In the genomic region with DNA sequence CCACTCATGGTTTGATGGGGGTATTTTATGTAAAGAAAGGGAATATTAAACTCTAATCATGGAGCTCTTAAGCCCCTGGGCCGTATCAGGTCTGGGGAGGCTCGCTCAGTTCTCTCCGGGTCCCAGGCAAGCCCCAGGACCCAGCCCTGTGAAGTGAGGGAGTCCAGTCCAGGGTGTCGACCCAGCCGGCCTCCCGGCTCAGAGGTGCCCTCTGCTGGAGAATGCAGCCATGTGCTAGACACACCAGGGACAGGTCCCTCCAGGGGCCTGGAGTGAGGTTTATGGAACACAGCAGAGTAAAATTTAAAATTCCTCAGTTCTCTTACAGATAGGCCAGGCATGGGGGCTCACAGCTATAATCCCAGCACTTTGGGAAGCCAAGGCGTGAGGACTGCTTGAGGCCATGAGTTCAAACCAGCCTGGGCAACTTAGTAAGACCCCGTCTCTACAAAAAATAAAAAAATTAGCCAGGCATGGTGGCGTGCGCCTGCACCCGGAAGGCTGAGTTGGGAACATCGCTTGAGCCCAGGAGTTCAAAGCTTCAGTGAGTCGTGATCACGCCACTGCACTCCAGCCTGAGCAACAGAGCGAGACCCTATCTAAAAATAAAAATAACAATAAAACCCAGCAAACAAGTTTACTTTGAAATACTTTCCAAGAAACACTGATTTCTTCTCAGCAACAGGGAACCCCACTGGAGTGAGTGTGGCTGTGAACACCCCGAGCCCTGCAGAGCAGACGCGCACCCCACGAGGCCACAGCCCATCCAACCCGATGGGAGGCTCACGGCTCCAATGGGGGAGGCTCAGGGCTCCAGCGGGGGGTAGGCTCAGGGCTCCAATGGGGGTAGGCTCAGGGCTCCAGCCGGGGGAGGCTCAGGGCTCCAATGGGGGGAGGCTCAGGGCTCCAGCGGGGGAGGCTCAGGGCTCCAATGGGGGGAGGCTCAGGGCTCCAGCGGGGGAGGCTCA, we compare ENCODE assay signal across 1 cellular context.
TF ChIP-seq lines count a peak whose summit lies in the region.

No MANE protein-coding gene starts in this region.

TF ChIP-seq in SK-N-SH, 30 proteins besides CTCF, POLR2A, EP300 and RAD21 (continued from another document):
- TF ChIP-seq, protein P1, sequence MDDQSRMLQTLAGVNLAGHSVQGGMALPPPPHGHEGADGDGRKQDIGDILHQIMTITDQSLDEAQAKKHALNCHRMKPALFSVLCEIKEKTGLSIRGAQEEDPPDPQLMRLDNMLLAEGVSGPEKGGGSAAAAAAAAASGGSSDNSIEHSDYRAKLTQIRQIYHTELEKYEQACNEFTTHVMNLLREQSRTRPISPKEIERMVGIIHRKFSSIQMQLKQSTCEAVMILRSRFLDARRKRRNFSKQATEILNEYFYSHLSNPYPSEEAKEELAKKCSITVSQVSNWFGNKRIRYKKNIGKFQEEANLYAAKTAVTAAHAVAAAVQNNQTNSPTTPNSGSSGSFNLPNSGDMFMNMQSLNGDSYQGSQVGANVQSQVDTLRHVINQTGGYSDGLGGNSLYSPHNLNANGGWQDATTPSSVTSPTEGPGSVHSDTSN (IDR thresholded peaks at IDR 0.05): no peak
- no peak for TF ChIP-seq GATA2 (CRISPR knock-in tag; IDR thresholded peaks at IDR 0.05)
- no peak for TF ChIP-seq MEF2A (IDR thresholded peaks at IDR 0.05; ENCODE audit: borderline replicate concordance, low read depth)
- TF ChIP-seq, protein P2, sequence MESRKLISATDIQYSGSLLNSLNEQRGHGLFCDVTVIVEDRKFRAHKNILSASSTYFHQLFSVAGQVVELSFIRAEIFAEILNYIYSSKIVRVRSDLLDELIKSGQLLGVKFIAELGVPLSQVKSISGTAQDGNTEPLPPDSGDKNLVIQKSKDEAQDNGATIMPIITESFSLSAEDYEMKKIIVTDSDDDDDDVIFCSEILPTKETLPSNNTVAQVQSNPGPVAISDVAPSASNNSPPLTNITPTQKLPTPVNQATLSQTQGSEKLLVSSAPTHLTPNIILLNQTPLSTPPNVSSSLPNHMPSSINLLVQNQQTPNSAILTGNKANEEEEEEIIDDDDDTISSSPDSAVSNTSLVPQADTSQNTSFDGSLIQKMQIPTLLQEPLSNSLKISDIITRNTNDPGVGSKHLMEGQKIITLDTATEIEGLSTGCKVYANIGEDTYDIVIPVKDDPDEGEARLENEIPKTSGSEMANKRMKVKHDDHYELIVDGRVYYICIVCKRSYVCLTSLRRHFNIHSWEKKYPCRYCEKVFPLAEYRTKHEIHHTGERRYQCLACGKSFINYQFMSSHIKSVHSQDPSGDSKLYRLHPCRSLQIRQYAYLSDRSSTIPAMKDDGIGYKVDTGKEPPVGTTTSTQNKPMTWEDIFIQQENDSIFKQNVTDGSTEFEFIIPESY (IDR thresholded peaks at IDR 0.05; ENCODE audit: borderline replicate concordance, low read depth): no peak
- no peak for TF ChIP-seq JUND (IDR thresholded peaks at IDR 0.05)
- TF ChIP-seq, protein P3, sequence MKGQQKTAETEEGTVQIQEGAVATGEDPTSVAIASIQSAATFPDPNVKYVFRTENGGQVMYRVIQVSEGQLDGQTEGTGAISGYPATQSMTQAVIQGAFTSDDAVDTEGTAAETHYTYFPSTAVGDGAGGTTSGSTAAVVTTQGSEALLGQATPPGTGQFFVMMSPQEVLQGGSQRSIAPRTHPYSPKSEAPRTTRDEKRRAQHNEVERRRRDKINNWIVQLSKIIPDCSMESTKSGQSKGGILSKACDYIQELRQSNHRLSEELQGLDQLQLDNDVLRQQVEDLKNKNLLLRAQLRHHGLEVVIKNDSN (IDR thresholded peaks at IDR 0.05; ENCODE audit: borderline replicate concordance, low read depth): no peak
- no peak for TF ChIP-seq POLR2AphosphoS5 (IDR thresholded peaks at IDR 0.05; ENCODE audit: low read depth, low read length)
- no peak for TF ChIP-seq ELF1 (IDR thresholded peaks at IDR 0.05)
- no peak for TF ChIP-seq NFIC (IDR thresholded peaks at IDR 0.05; ENCODE audit: borderline replicate concordance)
- TF ChIP-seq RFX5 (IDR thresholded peaks at IDR 0.05; ENCODE audit: low read length): no peak
- TF ChIP-seq TEAD4 (IDR thresholded peaks at IDR 0.05; ENCODE audit: borderline replicate concordance, insufficient read depth): no peak
- TF ChIP-seq TCF12 (IDR thresholded peaks at IDR 0.05): no peak
- TF ChIP-seq GABPA (IDR thresholded peaks at IDR 0.05; ENCODE audit: low read depth): no peak
- TF ChIP-seq RCOR1 (IDR thresholded peaks at IDR 0.05; ENCODE audit: low read length): no peak
- TF ChIP-seq, protein P4, sequence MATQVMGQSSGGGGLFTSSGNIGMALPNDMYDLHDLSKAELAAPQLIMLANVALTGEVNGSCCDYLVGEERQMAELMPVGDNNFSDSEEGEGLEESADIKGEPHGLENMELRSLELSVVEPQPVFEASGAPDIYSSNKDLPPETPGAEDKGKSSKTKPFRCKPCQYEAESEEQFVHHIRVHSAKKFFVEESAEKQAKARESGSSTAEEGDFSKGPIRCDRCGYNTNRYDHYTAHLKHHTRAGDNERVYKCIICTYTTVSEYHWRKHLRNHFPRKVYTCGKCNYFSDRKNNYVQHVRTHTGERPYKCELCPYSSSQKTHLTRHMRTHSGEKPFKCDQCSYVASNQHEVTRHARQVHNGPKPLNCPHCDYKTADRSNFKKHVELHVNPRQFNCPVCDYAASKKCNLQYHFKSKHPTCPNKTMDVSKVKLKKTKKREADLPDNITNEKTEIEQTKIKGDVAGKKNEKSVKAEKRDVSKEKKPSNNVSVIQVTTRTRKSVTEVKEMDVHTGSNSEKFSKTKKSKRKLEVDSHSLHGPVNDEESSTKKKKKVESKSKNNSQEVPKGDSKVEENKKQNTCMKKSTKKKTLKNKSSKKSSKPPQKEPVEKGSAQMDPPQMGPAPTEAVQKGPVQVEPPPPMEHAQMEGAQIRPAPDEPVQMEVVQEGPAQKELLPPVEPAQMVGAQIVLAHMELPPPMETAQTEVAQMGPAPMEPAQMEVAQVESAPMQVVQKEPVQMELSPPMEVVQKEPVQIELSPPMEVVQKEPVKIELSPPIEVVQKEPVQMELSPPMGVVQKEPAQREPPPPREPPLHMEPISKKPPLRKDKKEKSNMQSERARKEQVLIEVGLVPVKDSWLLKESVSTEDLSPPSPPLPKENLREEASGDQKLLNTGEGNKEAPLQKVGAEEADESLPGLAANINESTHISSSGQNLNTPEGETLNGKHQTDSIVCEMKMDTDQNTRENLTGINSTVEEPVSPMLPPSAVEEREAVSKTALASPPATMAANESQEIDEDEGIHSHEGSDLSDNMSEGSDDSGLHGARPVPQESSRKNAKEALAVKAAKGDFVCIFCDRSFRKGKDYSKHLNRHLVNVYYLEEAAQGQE (IDR thresholded peaks at IDR 0.05; ENCODE audit: low read depth, low read length): no peak
- no peak for TF ChIP-seq YY1 (IDR thresholded peaks at IDR 0.05; ENCODE audit: low read depth)
- TF ChIP-seq FOXJ3 (CRISPR knock-in tag; IDR thresholded peaks at IDR 0.05): no peak
- TF ChIP-seq TAF1 (IDR thresholded peaks at IDR 0.05; ENCODE audit: borderline replicate concordance, low read depth, low read length): no peak
